1 cellular context compared by ENCODE assay signal in the genomic region with DNA sequence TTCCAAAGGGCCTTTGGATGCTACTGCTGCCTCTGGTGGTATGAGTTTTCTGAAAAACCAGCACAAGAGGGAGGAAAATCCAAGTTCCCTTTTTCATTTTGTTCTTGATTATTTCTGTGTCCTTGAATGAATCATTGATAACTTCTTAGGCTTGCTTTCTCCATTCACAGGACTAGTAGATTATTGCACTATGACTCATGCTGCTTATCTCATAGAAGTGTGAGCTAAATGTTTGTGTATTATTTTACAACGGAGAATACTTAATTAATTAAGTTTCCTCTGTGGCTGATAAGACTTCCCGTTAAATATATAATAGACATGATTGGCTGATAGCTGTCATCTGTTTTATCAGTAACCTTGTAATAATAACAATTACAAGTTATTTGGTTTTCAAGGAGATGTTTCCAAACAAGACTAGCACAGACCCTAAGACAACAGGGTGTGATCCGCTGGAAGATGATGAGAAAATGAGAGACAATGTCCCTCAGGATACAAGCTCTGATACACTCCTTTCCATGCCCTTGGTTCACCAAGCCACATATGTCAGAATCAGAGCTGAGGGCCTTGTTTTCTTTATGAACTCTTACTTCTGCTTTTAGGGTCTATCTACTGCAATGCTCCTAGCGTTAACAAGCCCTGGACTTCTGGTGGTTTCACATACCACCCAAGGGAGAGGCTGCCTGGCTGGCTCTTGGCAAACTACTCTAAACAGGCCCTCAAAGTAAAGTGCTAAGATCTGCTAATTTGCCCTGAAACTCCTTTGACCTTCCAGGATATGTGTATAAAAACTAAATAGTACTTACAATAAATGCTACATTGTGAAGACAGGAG.
TF ChIP-seq lines count a peak whose summit lies in the region.

No MANE protein-coding gene starts in this region.

TF ChIP-seq in GM23338, 12 proteins besides CTCF, POLR2A, EP300 and RAD21 (continued from another document):
- TF ChIP-seq, protein P1, sequence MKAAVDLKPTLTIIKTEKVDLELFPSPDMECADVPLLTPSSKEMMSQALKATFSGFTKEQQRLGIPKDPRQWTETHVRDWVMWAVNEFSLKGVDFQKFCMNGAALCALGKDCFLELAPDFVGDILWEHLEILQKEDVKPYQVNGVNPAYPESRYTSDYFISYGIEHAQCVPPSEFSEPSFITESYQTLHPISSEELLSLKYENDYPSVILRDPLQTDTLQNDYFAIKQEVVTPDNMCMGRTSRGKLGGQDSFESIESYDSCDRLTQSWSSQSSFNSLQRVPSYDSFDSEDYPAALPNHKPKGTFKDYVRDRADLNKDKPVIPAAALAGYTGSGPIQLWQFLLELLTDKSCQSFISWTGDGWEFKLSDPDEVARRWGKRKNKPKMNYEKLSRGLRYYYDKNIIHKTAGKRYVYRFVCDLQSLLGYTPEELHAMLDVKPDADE (IDR thresholded peaks at IDR 0.05), result no peak
